ENCODE assay signal across 18 cellular contexts in the genomic region with DNA sequence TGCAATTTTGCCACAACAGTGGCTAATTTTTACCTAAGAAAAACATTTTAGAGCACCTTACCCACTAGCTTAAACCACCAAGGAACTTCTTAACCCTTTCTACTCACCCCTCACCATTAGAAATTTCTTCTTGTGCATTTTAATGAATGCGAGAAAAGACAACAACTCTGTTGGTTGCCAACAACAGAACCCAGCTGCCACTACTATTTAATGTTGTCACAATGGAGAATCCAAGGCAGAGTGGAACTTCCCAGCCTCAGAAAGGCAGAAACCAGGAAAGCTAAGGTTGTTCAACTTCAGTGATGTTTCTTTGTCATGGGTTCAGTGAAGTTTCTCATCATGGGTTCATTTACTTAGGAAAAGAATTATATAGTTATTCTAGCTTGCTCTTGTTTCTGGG.
DNase-seq lines count a peak whose midpoint lies in the region; ATAC-seq lines count a peak whose summit lies in the region.
"Had no signal": no experiment of that assay in that cellular context is flagged by ENCODE, and none has a peak within 500 bp of the region (broad histone marks: within the 10 kb centered on the region; RNA-seq: fewer than 3 reads in every experiment).

No MANE protein-coding gene starts in this region.

- 42 to 58% methylated on average over 1 of the region's 1 CpG for WGBS in ectodermal cell, 2 experiments

- H3K4me3 ChIP-seq in ectodermal cell (ENCODE audit: insufficient read depth, low read depth, low read length) = no peak overlapping the region
- H3K4me3 ChIP-seq: BLaER1 had no signal

- no peaks in the 10 kb centered on the region for H3K4me1 ChIP-seq in ectodermal cell (ENCODE audit: control insufficient read depth, insufficient read depth, low read length)
- H3K4me1 ChIP-seq: BLaER1 had no signal

- ATAC-seq in HG03520 (IDR thresholded peaks at IDR 0.05; ENCODE audit: unreplicated experiment) = no peak

- H3K9me3 ChIP-seq in ectodermal cell (ENCODE audit: control insufficient read depth, low read length) = no peaks in the 10 kb centered on the region
- H3K9me3 ChIP-seq: BLaER1 had no signal

- DNase-seq in NCI-H748 (lab: John Stamatoyannopoulos, UW; ENCODE audit: unreplicated experiment) (peak; percentile 5), NCI-H748 treated with DMSO at 0.1 percent for 48 hours (lab: John Stamatoyannopoulos, UW) (no peak), iPS-NIHi11 (ENCODE audit: low spot score) (peak; percentile 13), dedifferentiated amniotic fluid mesenchymal stem cell (ENCODE audit: extremely low spot score) (no peak)
- DNase-seq in activated CD4-positive, alpha-beta T cell treated with anti-CD3 and anti-CD28 coated beads, Interleukin-2, amount 50 U/mL, for 1 hour = no peak
- DNase-seq: AML-193; CD8-positive, alpha-beta memory T cell; DMS53; GF-D8; HCEC 1CT; HFFc6; IMR-90; KBM-7 had no signal

- H3K27me3 ChIP-seq in ectodermal cell (ENCODE audit: control insufficient read depth, insufficient read depth, low read length, poor library complexity, severe bottlenecking) = no peaks in the 10 kb centered on the region
- H3K27me3 ChIP-seq: BLaER1 had no signal

- H3K36me3 ChIP-seq in ectodermal cell (ENCODE audit: control insufficient read depth, insufficient read depth, low read length) = no peaks in the 10 kb centered on the region
- H3K36me3 ChIP-seq: BLaER1 had no signal

- H3K27ac ChIP-seq in ectodermal cell (ENCODE audit: insufficient read depth, low read depth, low read length, poor library complexity, severe bottlenecking) = peak overlapping the region; percentile 79
- H3K27ac ChIP-seq: 22Rv1, BLaER1, HL-60 had no signal

Comparison
In these comparisons a context has a peak if more than half of its experiments do, and no peak if none do; other contexts are left out.
1. DNase-seq: peak in NCI-H748 (single experiment) and iPS-NIHi11 (single experiment); none in NCI-H748 treated with DMSO at 0.1 percent for 48 hours (single experiment), dedifferentiated amniotic fluid mesenchymal stem cell (single experiment) and activated CD4-positive, alpha-beta T cell treated with anti-CD3 and anti-CD28 coated beads, Interleukin-2, amount 50 U/mL, for 1 hour (single experiment).